In the genomic region with DNA sequence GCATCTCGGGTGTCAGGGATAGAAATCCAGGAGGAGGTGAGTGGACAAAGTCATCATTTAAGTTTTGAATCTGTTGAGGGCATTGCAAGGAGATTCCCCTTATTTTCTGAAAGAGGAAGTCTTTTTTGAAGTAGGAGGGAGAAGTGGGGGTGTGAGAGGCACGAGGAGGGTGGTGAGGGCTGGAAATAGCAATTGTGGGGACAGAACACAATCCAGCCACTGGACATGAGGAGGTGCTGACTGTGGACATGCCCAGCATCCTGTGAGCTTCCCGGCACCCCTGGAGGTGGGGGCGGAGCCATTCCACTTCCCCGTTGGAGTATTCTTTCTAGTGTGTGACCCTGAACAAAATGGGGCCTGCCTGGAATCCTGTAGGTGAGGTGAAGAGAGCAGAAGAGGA, we compare ENCODE assay signal across 22 cellular contexts.
DNase-seq lines count a peak whose midpoint lies in the region; ATAC-seq, FAIRE-seq and TF ChIP-seq lines count a peak whose summit lies in the region.
"Had no signal": no experiment of that assay in that cellular context is flagged by ENCODE, and none has a peak within 500 bp of the region (broad histone marks: within the 10 kb centered on the region; RNA-seq: fewer than 3 reads in every experiment).

No MANE protein-coding gene starts in this region.

- H3K9me3 Mint-ChIP-seq in osteocyte (ENCODE audit: unreplicated experiment) = no peaks in the 10 kb centered on the region
- no peaks in the 10 kb centered on the region for H3K9me3 Mint-ChIP-seq in WTC11
- no peaks in the 10 kb centered on the region for H3K9me3 Mint-ChIP-seq in chondrocyte (ENCODE audit: low read depth)
- H3K9me3 Mint-ChIP-seq: activated CD8-positive, alpha-beta T cell treated with anti-CD3 and anti-CD28 coated beads for 36 hours; activated naive CD4-positive, alpha-beta T cell treated with anti-CD3 and anti-CD28 coated beads, Interleukin-2, amount 10 ng/mL, durations not matched to agents 7 days and 5 days; T-helper 2 cell treated with Interferon-gamma antibody and Interleukin-4, amounts not matched to agents 5 μg/mL and 100 μg/mL, for 36 hours; type B pancreatic cell had no signal

- no peak for TF ChIP-seq EP300 in esophagus muscularis mucosa (IDR thresholded peaks at IDR 0.05)

- DNase-seq in GM12891 (ENCODE audit: insufficient read length, low spot score) = no peak
- DNase-seq in NOMO-1 treated with DMSO at 0.1 percent for 48 hours (lab: John Stamatoyannopoulos, UW; ENCODE audit: unreplicated experiment) = peak; percentile 21
- peak; percentile 93 for DNase-seq in esophagus muscularis mucosa (ENCODE audit: extremely low spot score)
- peak; percentile 63 for DNase-seq in osteocyte (ENCODE audit: extremely low spot score, unreplicated experiment)
- no peak for DNase-seq in WTC11 (ENCODE audit: low spot score)
- DNase-seq in chondrocyte (ENCODE audit: low spot score) = no peak
- DNase-seq: activated CD8-positive, alpha-beta T cell treated with anti-CD3 and anti-CD28 coated beads for 36 hours; activated naive CD4-positive, alpha-beta T cell treated with anti-CD3 and anti-CD28 coated beads, Interleukin-2, amount 10 ng/mL, durations not matched to agents 7 days and 5 days; activated T-cell treated with anti-CD3 and anti-CD28 coated beads, Interleukin-2, amount 50 U/mL, for 48 hours; COR-L47; HCEC 1CT; NCI-H1436; NCI-H526; PC-3; spleen; stimulated activated CD4-positive, alpha-beta T cell treated with anti-CD3 and anti-CD28 coated beads, Interleukin-4, amount 100 ng/mL, for 4 hours had no signal

- peaks cover 6 to 21% (median 20%) of the 10 kb centered on the region in 4 donors for H3K4me1 ChIP-seq in esophagus muscularis mucosa
- H3K4me1 ChIP-seq: SJSA1 had no signal

- CTCF ChIA-PET in WTC11 (lab: Charles Lee) = interaction anchor here (0.6 kb wide), 2 partner anchors 43 to 455 kb away, joined by 3 to 4 read pairs; no protein-coding TSS in a partner anchor

- no peak overlapping the region for H3K4me3 ChIP-seq in esophagus muscularis mucosa
- H3K4me3 ChIP-seq: SJSA1, spleen had no signal

- intact Hi-C loops in esophagus muscularis mucosa (cut with DNase I) = no loop called here

- H3K27ac Mint-ChIP-seq in osteocyte (ENCODE audit: unreplicated experiment) (no peak overlapping the region), WTC11 (no peak overlapping the region), chondrocyte (ENCODE audit: unreplicated experiment) (no peak overlapping the region)
- H3K27ac Mint-ChIP-seq: activated CD8-positive, alpha-beta T cell treated with anti-CD3 and anti-CD28 coated beads for 36 hours; activated naive CD4-positive, alpha-beta T cell treated with anti-CD3 and anti-CD28 coated beads, Interleukin-2, amount 10 ng/mL, durations not matched to agents 7 days and 5 days; T-helper 2 cell treated with Interferon-gamma antibody and Interleukin-4, amounts not matched to agents 5 μg/mL and 100 μg/mL, for 36 hours; type B pancreatic cell had no signal

- H3K27me3 Mint-ChIP-seq in osteocyte (ENCODE audit: unreplicated experiment) = no peaks in the 10 kb centered on the region
- no peaks in the 10 kb centered on the region for H3K27me3 Mint-ChIP-seq in WTC11 (ENCODE audit: low read depth)
- H3K27me3 Mint-ChIP-seq in chondrocyte (ENCODE audit: low read depth) = no peaks in the 10 kb centered on the region
- H3K27me3 Mint-ChIP-seq: activated CD8-positive, alpha-beta T cell treated with anti-CD3 and anti-CD28 coated beads for 36 hours; activated naive CD4-positive, alpha-beta T cell treated with anti-CD3 and anti-CD28 coated beads, Interleukin-2, amount 10 ng/mL, durations not matched to agents 7 days and 5 days; type B pancreatic cell had no signal

- POLR2A ChIA-PET in WTC11 (lab: Charles Lee) = no interaction called here

- WGBS in esophagus muscularis mucosa = 59% methylated on average over 5 of the region's 5 CpGs

- TF ChIP-seq POLR2A in GM12891 (IDR thresholded peaks at IDR 0.05; ENCODE audit: low read depth, low read length) (no peak), esophagus muscularis mucosa (IDR thresholded peaks at IDR 0.05; ENCODE audit: low read depth) (no peak)

- H3K36me3 ChIP-seq in esophagus muscularis mucosa = peaks cover 0 to 55% (median 22%) of the 10 kb centered on the region in 4 donors
- H3K36me3 ChIP-seq: neutrophil, SJSA1 had no signal

- H3K27me3 ChIP-seq in esophagus muscularis mucosa = no peaks in the 10 kb centered on the region
- H3K27me3 ChIP-seq: neutrophil, SJSA1, spleen had no signal

- H3K4me3 Mint-ChIP-seq in osteocyte (ENCODE audit: unreplicated experiment) (no peak overlapping the region), WTC11 (no peak overlapping the region), chondrocyte (ENCODE audit: unreplicated experiment) (no peak overlapping the region)
- H3K4me3 Mint-ChIP-seq: activated CD8-positive, alpha-beta T cell treated with anti-CD3 and anti-CD28 coated beads for 36 hours; activated naive CD4-positive, alpha-beta T cell treated with anti-CD3 and anti-CD28 coated beads, Interleukin-2, amount 10 ng/mL, durations not matched to agents 7 days and 5 days; T-helper 2 cell treated with Interferon-gamma antibody and Interleukin-4, amounts not matched to agents 5 μg/mL and 100 μg/mL, for 36 hours; type B pancreatic cell had no signal

- H3K4me1 Mint-ChIP-seq in osteocyte (ENCODE audit: unreplicated experiment) (no peaks in the 10 kb centered on the region), WTC11 (peaks cover 14% of the 10 kb centered on the region), chondrocyte (ENCODE audit: low read depth) (peaks cover 11% of the 10 kb centered on the region)
- H3K4me1 Mint-ChIP-seq: activated naive CD4-positive, alpha-beta T cell treated with anti-CD3 and anti-CD28 coated beads, Interleukin-2, amount 10 ng/mL, durations not matched to agents 7 days and 5 days had no signal

- ATAC-seq in GM21786 (IDR thresholded peaks at IDR 0.05; ENCODE audit: unreplicated experiment) (no peak), WTC11 (no peak; the same call in 1 of the 2 replicates)
- ATAC-seq: activated CD8-positive, alpha-beta T cell treated with anti-CD3 and anti-CD28 coated beads for 36 hours; PC-3 had no signal

- no peak overlapping the region for H3K27ac ChIP-seq in esophagus muscularis mucosa (replicated peaks in 1 of 4)
- H3K27ac ChIP-seq: neutrophil, SJSA1, spleen had no signal

- FAIRE-seq in GM12891 (lab: Jason Lieb, UNC) = no peak
- FAIRE-seq: astrocyte had no signal

- TF ChIP-seq CTCF in esophagus muscularis mucosa (IDR thresholded peaks at IDR 0.05) (no peak), osteocyte (IDR thresholded peaks at IDR 0.05) (no peak), WTC11 (IDR thresholded peaks at IDR 0.05) (no peak), chondrocyte (IDR thresholded peaks at IDR 0.05) (no peak)

- H3K9me3 ChIP-seq in esophagus muscularis mucosa = no peaks in the 10 kb centered on the region
- H3K9me3 ChIP-seq: neutrophil, SJSA1, spleen had no signal

- H3K36me3 Mint-ChIP-seq in osteocyte (ENCODE audit: unreplicated experiment) = peaks cover 10% of the 10 kb centered on the region
- no peaks in the 10 kb centered on the region for H3K36me3 Mint-ChIP-seq in WTC11
- peaks cover 11% of the 10 kb centered on the region for H3K36me3 Mint-ChIP-seq in chondrocyte (ENCODE audit: low read depth)
- H3K36me3 Mint-ChIP-seq: activated naive CD4-positive, alpha-beta T cell treated with anti-CD3 and anti-CD28 coated beads, Interleukin-2, amount 10 ng/mL, durations not matched to agents 7 days and 5 days had no signal

TF ChIP-seq in GM12891, 5 proteins besides CTCF, POLR2A, EP300 and RAD21:
- TF ChIP-seq TAF1 (IDR thresholded peaks at IDR 0.05; ENCODE audit: low read depth, low read length) (no peak), PAX5 (IDR thresholded peaks at IDR 0.05; ENCODE audit: insufficient read depth, low read length, severe bottlenecking) (no peak), POU2F2 (IDR thresholded peaks at IDR 0.05; ENCODE audit: low read depth, low read length) (no peak), POLR2AphosphoS5 (IDR thresholded peaks at IDR 0.05; ENCODE audit: low read depth, low read length) (no peak), SPI1 (IDR thresholded peaks at IDR 0.05; ENCODE audit: low read depth, low read length) (peak; percentile 84)
TF ChIP-seq in GM12891: peak in this region for 1.

TF ChIP-seq in WTC11, 78 proteins besides CTCF, POLR2A, EP300 and RAD21:
- TF ChIP-seq ZNF232 (CRISPR knock-in tag; IDR thresholded peaks at IDR 0.05) (no peak), ZNF263 (CRISPR knock-in tag; IDR thresholded peaks at IDR 0.05; ENCODE audit: low read depth) (no peak), GRHL2 (CRISPR knock-in tag; IDR thresholded peaks at IDR 0.05; ENCODE audit: insufficient replicate concordance, severe bottlenecking) (no peak), ZNF396 (CRISPR knock-in tag; IDR thresholded peaks at IDR 0.05; ENCODE audit: borderline replicate concordance) (no peak), NFATC4 (CRISPR knock-in tag; IDR thresholded peaks at IDR 0.05) (no peak), JUN (CRISPR knock-in tag; IDR thresholded peaks at IDR 0.05) (no peak), FOXK1 (CRISPR knock-in tag; IDR thresholded peaks at IDR 0.05) (no peak)

Comparison
In these comparisons a context has a peak if more than half of its experiments do, and no peak if none do; other contexts are left out.
1. DNase-seq: peak in NOMO-1 treated with DMSO at 0.1 percent for 48 hours (single experiment), esophagus muscularis mucosa (single experiment) and osteocyte (single experiment); none in GM12891 (single experiment), WTC11 (single experiment) and chondrocyte (single experiment).